In the genomic region with DNA sequence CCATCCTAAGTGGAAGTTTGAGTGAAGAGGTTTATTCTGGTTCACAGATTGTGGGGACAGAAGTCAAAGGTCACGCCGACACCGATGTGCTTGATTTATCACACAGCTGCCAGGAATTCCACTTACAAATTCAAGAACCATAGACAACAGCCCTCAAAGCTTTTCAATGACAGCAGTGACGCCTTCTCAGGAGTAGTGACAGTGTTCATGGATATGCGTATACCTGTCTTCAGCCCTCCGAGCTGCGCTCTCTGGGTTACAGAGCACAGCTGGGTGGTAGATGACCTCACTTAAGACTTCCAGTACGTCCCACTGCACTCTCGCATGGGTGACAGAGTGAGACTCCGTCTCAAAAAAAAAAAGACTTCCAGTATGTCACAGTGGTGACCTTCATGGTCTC, we compare ENCODE assay signal across 21 cellular contexts.
DNase-seq lines count a peak whose midpoint lies in the region; ATAC-seq and TF ChIP-seq lines count a peak whose summit lies in the region.
"Had no signal": no experiment of that assay in that cellular context is flagged by ENCODE, and none has a peak within 500 bp of the region (broad histone marks: within the 10 kb centered on the region; RNA-seq: fewer than 3 reads in every experiment).

No MANE protein-coding gene starts in this region.

- H3K4me1 ChIP-seq in MM.1S (ENCODE audit: low read length), result no peaks in the 10 kb centered on the region
- H3K4me1 ChIP-seq: SJSA1 had no signal

- no peaks in the 10 kb centered on the region for H3K27me3 ChIP-seq in MM.1S (replicated peaks; ENCODE audit: insufficient read depth, low read length)
- no peaks in the 10 kb centered on the region for H3K27me3 ChIP-seq in H7 (ENCODE audit: control insufficient read depth, insufficient read depth, low read length)
- H3K27me3 ChIP-seq: SJSA1 had no signal

- H3K4me3 Mint-ChIP-seq in nephron progenitor cell, result no peak overlapping the region
- H3K4me3 Mint-ChIP-seq: CD4-positive, CD25-positive, alpha-beta regulatory T cell; GM23338 had no signal

- H3K27ac ChIP-seq in MM.1S (ENCODE audit: low read length), result no peak overlapping the region
- H3K27ac ChIP-seq: SJSA1 had no signal

- H3K9ac ChIP-seq in MM.1S (ENCODE audit: low read length), result no peak overlapping the region

- H3F3A ChIP-seq in MM.1S (ENCODE audit: insufficient read depth, low read length), result no peaks in the 10 kb centered on the region

- peaks cover 23% of the 10 kb centered on the region for H3K27me3 Mint-ChIP-seq in nephron progenitor cell (ENCODE audit: low read depth, poor library complexity)
- H3K27me3 Mint-ChIP-seq: CD4-positive, CD25-positive, alpha-beta regulatory T cell had no signal

- H3K4me3 ChIP-seq in MM.1S (ENCODE audit: low read length) (no peak overlapping the region), H7 (ENCODE audit: insufficient read depth, low read depth, low read length) (no peak overlapping the region)
- H3K4me3 ChIP-seq: GM23338, SJSA1 had no signal

- H3K9me3 ChIP-seq in MM.1S (replicated peaks; ENCODE audit: insufficient read depth, low read length), result no peaks in the 10 kb centered on the region

- H2AFZ ChIP-seq in MM.1S (ENCODE audit: low read length), result no peak overlapping the region
- H2AFZ ChIP-seq: GM23338 had no signal

- peaks cover 39% of the 10 kb centered on the region for H3K4me1 Mint-ChIP-seq in nephron progenitor cell
- H3K4me1 Mint-ChIP-seq: CD4-positive, CD25-positive, alpha-beta regulatory T cell; GM23338 had no signal

- no peak for TF ChIP-seq CTCF in nephron progenitor cell (IDR thresholded peaks at IDR 0.05)
- no peak for TF ChIP-seq CTCF in MM.1S (IDR thresholded peaks at IDR 0.05; ENCODE audit: low read length)

- no peaks in the 10 kb centered on the region for H3K36me3 Mint-ChIP-seq in nephron progenitor cell (ENCODE audit: low read depth)
- H3K36me3 Mint-ChIP-seq: CD4-positive, CD25-positive, alpha-beta regulatory T cell had no signal

- H3K36me3 ChIP-seq in MM.1S (replicated peaks; ENCODE audit: insufficient read depth, low read length) (no peaks in the 10 kb centered on the region), H7 (replicated peaks; ENCODE audit: control insufficient read depth, insufficient read depth, low read length) (no peaks in the 10 kb centered on the region)
- H3K36me3 ChIP-seq: SJSA1 had no signal

- H3K4me2 ChIP-seq in MM.1S (ENCODE audit: low read depth, low read length), result no peak overlapping the region
- H3K4me2 ChIP-seq: GM23338 had no signal

- peak; percentile 30 for DNase-seq in activated effector memory CD4-positive, alpha-beta T cell treated with anti-CD3 and anti-CD28 coated beads, Interleukin-2, amount 50 U/mL, for 16 hours
- no peak for DNase-seq in activated effector memory CD4-positive, alpha-beta T cell treated with Interleukin-2 at 50 U/mL for 16 hours
- peak; percentile 91 for DNase-seq in NCI-H510A treated with DMSO at 0.1 percent for 48 hours (lab: John Stamatoyannopoulos, UW)
- peak; percentile 33 for DNase-seq in nephron progenitor cell
- DNase-seq in MM.1S, result no peak
- no peak for DNase-seq in SKM-1 treated with dmso at 0.1 percent for 144 hours (lab: John Stamatoyannopoulos, UW; ENCODE audit: unreplicated experiment)
- no peak for DNase-seq in H7
- DNase-seq: CD4-positive, CD25-positive, alpha-beta regulatory T cell; COR-L47; DND-41; KG1; NCI-H1092 treated with DMSO at 0.1 percent for 48 hours; NCI-H1694; NCI-H2171; NCI-H345; NCI-H526; OCI-M1 had no signal

- H4K20me1 ChIP-seq in MM.1S (ENCODE audit: insufficient read depth, low read length), result no peaks in the 10 kb centered on the region

- H3K27ac Mint-ChIP-seq in nephron progenitor cell, result no peak overlapping the region
- H3K27ac Mint-ChIP-seq: CD4-positive, CD25-positive, alpha-beta regulatory T cell; GM23338 had no signal

- no peak for ATAC-seq in HG03095 (IDR thresholded peaks at IDR 0.05; ENCODE audit: unreplicated experiment)
- ATAC-seq: GM23338, HCT116 had no signal

- H3K79me2 ChIP-seq in MM.1S (ENCODE audit: low read length), result no peaks in the 10 kb centered on the region

- peaks cover 2% of the 10 kb centered on the region for H3K9me3 Mint-ChIP-seq in nephron progenitor cell

- H3K9me2 ChIP-seq in MM.1S (replicated peaks; ENCODE audit: insufficient read depth, low read length), result no peaks in the 10 kb centered on the region

Comparison
In these comparisons a context has a peak if more than half of its experiments do, and no peak if none do; other contexts are left out.
1. DNase-seq: peak in activated effector memory CD4-positive, alpha-beta T cell treated with anti-CD3 and anti-CD28 coated beads, Interleukin-2, amount 50 U/mL, for 16 hours (single experiment), NCI-H510A treated with DMSO at 0.1 percent for 48 hours (single experiment) and nephron progenitor cell (single experiment); none in activated effector memory CD4-positive, alpha-beta T cell treated with Interleukin-2 at 50 U/mL for 16 hours (single experiment), MM.1S (single experiment), SKM-1 treated with dmso at 0.1 percent for 144 hours (single experiment) and H7 (single experiment).